Comparison of ENCODE assay signal across 1 cellular context in genomic region chr20:63574829-63575720, GRCh38.
A peak's percentile ranks its signal among the peaks of the same experiment; 100 is the strongest.
TF ChIP-seq lines count a peak whose summit lies in the region.

No MANE protein-coding gene starts in this region.

TF ChIP-seq in H1, 55 proteins besides CTCF, POLR2A, EP300 and RAD21:
- TF ChIP-seq CEBPB (IDR thresholded peaks at IDR 0.05; ENCODE audit: low read depth, low read length) (peak; percentile 37; the same call in 1 of the 2 replicates), SRF (IDR thresholded peaks at IDR 0.05; ENCODE audit: low read depth, low read length) (no peak)
TF ChIP-seq in H1: peak in this region for 1.
